Comparison of ENCODE assay signal across 12 cellular contexts in the genomic region with DNA sequence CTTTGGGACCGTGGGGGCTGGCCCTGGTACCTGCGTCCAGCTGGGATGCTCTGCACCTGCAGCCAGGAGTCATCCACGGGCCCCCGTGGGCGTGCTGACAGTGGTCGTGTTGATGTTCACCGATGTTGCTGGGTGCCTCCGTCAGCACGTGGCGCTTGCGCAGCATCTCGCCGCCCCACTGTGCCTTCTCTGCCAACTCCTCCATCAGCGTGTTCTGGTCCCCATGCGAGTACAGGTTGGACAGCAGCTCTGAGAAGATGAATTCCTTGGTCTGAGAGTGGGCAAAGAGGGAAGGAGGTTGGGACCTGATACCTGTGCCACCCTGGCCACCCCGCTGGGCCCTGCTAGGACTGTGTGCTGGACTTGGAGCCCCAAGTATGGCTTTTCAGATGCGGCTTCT.
"Had no signal": no experiment of that assay in that cellular context is flagged by ENCODE, and none has a peak within 500 bp of the region (broad histone marks: within the 10 kb centered on the region; RNA-seq: fewer than 3 reads in every experiment).

No MANE protein-coding gene starts in this region.

- H3K36me3 ChIP-seq: cardiac muscle cell, esophagus muscularis mucosa, neural progenitor cell, pancreas had no signal

- H3K4me3 Mint-ChIP-seq: activated T-helper 1 cell treated with anti-CD3 and anti-CD28 coated beads, Interleukin-12 subunit alpha, Interleukin-12 subunit beta, Interleukin-2, Interleukin-4 antibody, amounts not matched to agents 30 ng/mL and 10 ng/mL and 1 ng/mL, durations not matched to agents 14 hours and 24 hours and 36 hours; immature natural killer cell; neural progenitor cell had no signal

- H3K4me3 ChIP-seq: cardiac muscle cell, neural progenitor cell had no signal

- DNase-seq: activated CD4-positive, CD25-positive, alpha-beta regulatory T cell treated with anti-CD3 and anti-CD28 coated beads, Interleukin-2, amount 50 U/mL, for 72 hours; activated naive CD4-positive, alpha-beta T cell; immature natural killer cell; left cardiac atrium; naive B cell; stimulated activated CD4-positive, alpha-beta T cell treated with anti-CD3 and anti-CD28 coated beads, Interleukin-1b, Interleukin-23, amount 100 ng/mL, for 48 hours had no signal

- H3K27ac Mint-ChIP-seq: activated T-helper 1 cell treated with anti-CD3 and anti-CD28 coated beads, Interleukin-12 subunit alpha, Interleukin-12 subunit beta, Interleukin-2, Interleukin-4 antibody, amounts not matched to agents 30 ng/mL and 10 ng/mL and 1 ng/mL, durations not matched to agents 14 hours and 24 hours and 36 hours; immature natural killer cell; neural progenitor cell; stimulated activated naive CD8-positive, alpha-beta T cell treated with anti-CD3 and anti-CD28 coated beads, Interleukin-15, amount 100 ng/mL, for 72 hours had no signal

- H3K27ac ChIP-seq: cardiac muscle cell, neural progenitor cell, pancreas had no signal

- H3K4me1 ChIP-seq: neural progenitor cell, pancreas had no signal

- H2AFZ ChIP-seq: neural progenitor cell had no signal

- H3K9ac ChIP-seq: neural progenitor cell had no signal

- ATAC-seq: stimulated activated naive CD8-positive, alpha-beta T cell treated with anti-CD3 and anti-CD28 coated beads, Interleukin-15, amount 100 ng/mL, for 72 hours had no signal

- H3K36me3 Mint-ChIP-seq: immature natural killer cell, naive B cell, neural progenitor cell had no signal

- H3K27me3 ChIP-seq: cardiac muscle cell, esophagus muscularis mucosa, pancreas had no signal

- H3K9me3 ChIP-seq: esophagus muscularis mucosa, pancreas had no signal

- H3K9me3 Mint-ChIP-seq: activated T-helper 1 cell treated with anti-CD3 and anti-CD28 coated beads, Interleukin-12 subunit alpha, Interleukin-12 subunit beta, Interleukin-2, Interleukin-4 antibody, amounts not matched to agents 30 ng/mL and 10 ng/mL and 1 ng/mL, durations not matched to agents 14 hours and 24 hours and 36 hours; immature natural killer cell; neural progenitor cell; stimulated activated naive CD8-positive, alpha-beta T cell treated with anti-CD3 and anti-CD28 coated beads, Interleukin-15, amount 100 ng/mL, for 72 hours had no signal

- H3K27me3 Mint-ChIP-seq: naive B cell; stimulated activated naive CD8-positive, alpha-beta T cell treated with anti-CD3 and anti-CD28 coated beads, Interleukin-15, amount 100 ng/mL, for 72 hours had no signal
